Comparison of ENCODE assay signal across 1 cellular context in genomic region chr2:160367887-160368286, GRCh38.
TF ChIP-seq lines count a peak whose summit lies in the region.

No MANE protein-coding gene starts in this region.

TF ChIP-seq in GM12878, 131 proteins besides CTCF, POLR2A, EP300 and RAD21 (continued from another document):
- TF ChIP-seq ZNF592 (IDR thresholded peaks at IDR 0.05), result no peak
- no peak for TF ChIP-seq SMC3 (IDR thresholded peaks at IDR 0.05; ENCODE audit: borderline replicate concordance, low read length)
- TF ChIP-seq ZBTB33 (IDR thresholded peaks at IDR 0.05), result no peak
